ENCODE assay signal across 40 cellular contexts in the genomic region with DNA sequence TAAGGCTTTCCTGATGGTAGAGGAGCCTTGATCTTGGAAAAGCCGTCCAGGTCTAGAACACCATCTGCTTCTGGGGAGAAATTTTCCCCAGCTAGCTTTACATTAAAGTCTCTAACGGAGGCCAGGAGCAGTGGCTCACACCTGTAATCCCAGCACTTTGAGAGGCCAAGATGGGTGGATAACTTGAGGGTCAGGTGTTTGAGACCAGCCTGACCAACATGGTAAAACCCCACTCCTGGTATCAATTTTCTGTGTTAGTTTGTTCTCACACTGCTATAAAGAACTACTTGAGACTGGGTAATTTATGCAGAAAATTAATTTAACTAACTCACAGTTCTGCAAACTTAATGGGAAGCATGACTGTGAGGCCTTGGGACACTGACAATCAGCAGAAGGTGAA. TPM values are rescaled to one million over a fixed set of nuclear protein-coding genes. Genes with fewer than 3 reads are reported as not detected.
"Had no signal": no experiment of that assay in that cellular context is flagged by ENCODE, and none has a peak within 500 bp of the region (broad histone marks: within the 10 kb centered on the region; RNA-seq: fewer than 3 reads in every experiment).

No MANE protein-coding gene starts in this region.

- DNase-seq: Karpas-422, Kasumi-1, MG63, MM.1S, MV-4-11, NCI-H1048, NCI-H1092, NCI-H1092 treated with DMSO at 0.1 percent for 48 hours, NCI-H1105, NCI-H1105 treated with DMSO at 0.1 percent for 48 hours, NCI-H1417, NCI-H1417 treated with DMSO at 0.1 percent for 48 hours, NCI-H1436, NCI-H1436 treated with DMSO at 0.1 percent for 48 hours, NCI-H146, NCI-H1694, NCI-H1694 treated with DMSO at 0.1 percent for 48 hours, NCI-H187, NCI-H187 treated with DMSO at 0.1 percent for 48 hours, NCI-H1930, NCI-H2029, NCI-H2029 treated with DMSO at 0.1 percent for 48 hours, NCI-H2081, NCI-H2081 treated with DMSO at 0.1 percent for 48 hours, NCI-H2107, NCI-H2171, NCI-H2171 treated with DMSO at 0.1 percent for 48 hours, NCI-H2227 treated with DMSO at 0.1 percent for 48 hours, NCI-H226, NCI-H345, NCI-H446, NCI-H446 treated with DMSO at 0.1 percent for 48 hours, NCI-H510A, NCI-H510A treated with DMSO at 0.1 percent for 48 hours, NCI-H524, NCI-H524 treated with DMSO at 0.1 percent for 48 hours had no signal

- H3K4me3 ChIP-seq: MG63 had no signal

- H3K36me3 ChIP-seq: MG63 had no signal

- H3K27me3 ChIP-seq: MG63 had no signal

RNA-seq across cellular contexts. Expression of gene FAM209B, which starts 37.8 kb away (rescaled TPM):
- total RNA-seq: LHCN-M2, M059J, MCF 10A, NCI-H460 had no signal

RNA-seq across cellular contexts. Expression of gene FAM209A, which starts 46.3 kb away (rescaled TPM):
- total RNA-seq: LHCN-M2, M059J, MCF 10A had no signal

RNA-seq across cellular contexts. Expression of gene TFAP2C, which starts 58.3 kb away (rescaled TPM):
- total RNA-seq: LHCN-M2 had no signal
